23 cellular contexts compared by ENCODE assay signal in genomic region chr2:23595021-23595420, GRCh38.
DNase-seq lines count a peak whose midpoint lies in the region; ATAC-seq and TF ChIP-seq lines count a peak whose summit lies in the region.
"Had no signal": no experiment of that assay in that cellular context is flagged by ENCODE, and none has a peak within 500 bp of the region (broad histone marks: within the 10 kb centered on the region; RNA-seq: fewer than 3 reads in every experiment).

No MANE protein-coding gene starts in this region.

- TF ChIP-seq EP300 in esophagus muscularis mucosa (IDR thresholded peaks at IDR 0.05) = no peak
- TF ChIP-seq EP300 in tibial nerve (IDR thresholded peaks at IDR 0.05) = no peak

- H3K27me3 Mint-ChIP-seq in immature natural killer cell (ENCODE audit: low read depth in 3 of 3) = peaks cover 0 to 5% (median 0%) of the 10 kb centered on the region in 3 donors
- no peaks in the 10 kb centered on the region for H3K27me3 Mint-ChIP-seq in activated naive CD8-positive, alpha-beta T cell treated with anti-CD3 and anti-CD28 coated beads for 36 hours
- H3K27me3 Mint-ChIP-seq: type B pancreatic cell had no signal

- no peak overlapping the region for H3K4me2 ChIP-seq in neuronal stem cell (ENCODE audit: insufficient read depth, low read length, poor library complexity, severe bottlenecking)

- no peak for TF ChIP-seq POLR2A in heart left ventricle (IDR thresholded peaks at IDR 0.05)
- no peak for TF ChIP-seq POLR2A in esophagus muscularis mucosa (IDR thresholded peaks at IDR 0.05; ENCODE audit: low read depth)
- TF ChIP-seq POLR2A in tibial nerve (IDR thresholded peaks at IDR 0.05) = no peak

- H3K36me3 ChIP-seq in heart left ventricle = no peaks in the 10 kb centered on the region
- no peaks in the 10 kb centered on the region for H3K36me3 ChIP-seq in esophagus muscularis mucosa
- H3K36me3 ChIP-seq in neuronal stem cell (replicated peaks in 1 of 2; ENCODE audit: control insufficient read depth in 2 of 2, insufficient read depth in 2 of 2, low read length in 2 of 2) = no peaks in the 10 kb centered on the region
- H3K36me3 ChIP-seq in tibial nerve = no peaks in the 10 kb centered on the region
- H3K36me3 ChIP-seq: cardiac muscle cell had no signal

- no peak overlapping the region for H3K9ac ChIP-seq in neuronal stem cell (ENCODE audit: low read depth, low read length, poor library complexity)
- H3K9ac ChIP-seq: parathyroid adenoma had no signal

- H2AK5ac ChIP-seq in neuronal stem cell (ENCODE audit: low read depth, low read length) = peak overlapping the region; percentile 79

- H3K4ac ChIP-seq in neuronal stem cell (ENCODE audit: low read length) = peak overlapping the region; percentile 70

- intact Hi-C loops in heart left ventricle (cut with DNase I) (no loop called here), Right ventricle myocardium inferior (cut with DNase I) (no loop called here), esophagus muscularis mucosa (cut with DNase I) (loop anchor here (5.0 kb wide), 1 partner anchor 168 kb away; no protein-coding TSS in a partner anchor)

- H3K14ac ChIP-seq in neuronal stem cell (ENCODE audit: low read length) = peak overlapping the region; percentile 3

- H3K4me1 ChIP-seq in heart left ventricle (peaks cover 0 to 54% (median 19%) of the 10 kb centered on the region in 12 donors), esophagus muscularis mucosa (peaks cover 44 to 97% (median 95%) of the 10 kb centered on the region in 4 donors), neuronal stem cell (ENCODE audit: control insufficient read depth in 2 of 2, insufficient read depth in 1 of 2, low read depth in 1 of 2, low read length in 2 of 2) (peaks cover 20 to 33% of the 10 kb centered on the region in 2 donors), tibial nerve (peaks cover 0 to 93% (median 42%) of the 10 kb centered on the region in 4 donors)

- TF ChIP-seq CTCF in heart left ventricle (IDR thresholded peaks at IDR 0.05) (no peak), esophagus muscularis mucosa (IDR thresholded peaks at IDR 0.05) (no peak), tibial nerve (IDR thresholded peaks at IDR 0.05) (no peak)

- H3K36me3 Mint-ChIP-seq in immature natural killer cell = no peaks in the 10 kb centered on the region
- no peaks in the 10 kb centered on the region for H3K36me3 Mint-ChIP-seq in activated naive CD8-positive, alpha-beta T cell treated with anti-CD3 and anti-CD28 coated beads for 36 hours
- H3K36me3 Mint-ChIP-seq: naive B cell had no signal

- H3K79me1 ChIP-seq in neuronal stem cell (ENCODE audit: low read depth, low read length) = no peaks in the 10 kb centered on the region

- no peaks in the 10 kb centered on the region for H3K9me3 Mint-ChIP-seq in immature natural killer cell
- no peaks in the 10 kb centered on the region for H3K9me3 Mint-ChIP-seq in activated naive CD8-positive, alpha-beta T cell treated with anti-CD3 and anti-CD28 coated beads for 36 hours
- H3K9me3 Mint-ChIP-seq: activated T-cell treated with anti-CD3 and anti-CD28 coated beads, Interleukin-2, amount 50 U/mL, for 4 hours; naive B cell; type B pancreatic cell had no signal

- no peak overlapping the region for H2BK15ac ChIP-seq in neuronal stem cell (ENCODE audit: low read length)

- H3K27ac ChIP-seq in heart left ventricle (peak overlapping the region in 9 of 12 donors; percentile 14 to 88 (median 69)), esophagus muscularis mucosa (replicated peaks in 1 of 4) (peak overlapping the region; percentile 87 to 99 (median 91)), neuronal stem cell (replicated peaks; ENCODE audit: low read length) (no peak overlapping the region), tibial nerve (peak overlapping the region in 3 of 4 donors; percentile 66 to 85 (median 84))
- H3K27ac ChIP-seq: cardiac muscle cell had no signal

- H3K18ac ChIP-seq in neuronal stem cell (ENCODE audit: low read length) = peak overlapping the region; percentile 84

- no peak overlapping the region for H4K8ac ChIP-seq in neuronal stem cell (ENCODE audit: low read depth, low read length)

- no peaks in the 10 kb centered on the region for H3K27me3 ChIP-seq in heart left ventricle
- H3K27me3 ChIP-seq in esophagus muscularis mucosa = no peaks in the 10 kb centered on the region
- no peaks in the 10 kb centered on the region for H3K27me3 ChIP-seq in neuronal stem cell (ENCODE audit: control insufficient read depth in 3 of 3, insufficient read depth in 3 of 3, low read depth in 1 of 3, low read length in 3 of 3)
- H3K27me3 ChIP-seq in tibial nerve = no peaks in the 10 kb centered on the region
- H3K27me3 ChIP-seq: cardiac muscle cell had no signal

- H3K4me3 Mint-ChIP-seq in immature natural killer cell = no peak overlapping the region
- no peak overlapping the region for H3K4me3 Mint-ChIP-seq in activated naive CD8-positive, alpha-beta T cell treated with anti-CD3 and anti-CD28 coated beads for 36 hours
- H3K4me3 Mint-ChIP-seq: activated T-cell treated with anti-CD3 and anti-CD28 coated beads, Interleukin-2, amount 50 U/mL, for 4 hours; naive B cell had no signal

- ATAC-seq in heart left ventricle (peak in 1 of 4 donors; percentile 56), Right ventricle myocardium inferior (no peak), GM21381 (IDR thresholded peaks at IDR 0.05; ENCODE audit: unreplicated experiment) (no peak)
- ATAC-seq: activated T-cell treated with anti-CD3 and anti-CD28 coated beads, Interleukin-2, amount 50 U/mL, for 4 hours had no signal

- no peak overlapping the region for H4K91ac ChIP-seq in neuronal stem cell (ENCODE audit: low read depth, low read length, poor library complexity)

- H3K4me1 Mint-ChIP-seq in immature natural killer cell = no peaks in the 10 kb centered on the region
- H3K4me1 Mint-ChIP-seq in activated naive CD8-positive, alpha-beta T cell treated with anti-CD3 and anti-CD28 coated beads for 36 hours = no peaks in the 10 kb centered on the region
- H3K4me1 Mint-ChIP-seq: naive B cell had no signal

- 66 to 77% (median 74%) methylated on average over 7 of the region's 7 CpGs for WGBS in heart left ventricle, 4 donors
- WGBS in esophagus muscularis mucosa = 82% methylated on average over 7 of the region's 7 CpGs
- no CpG with 5 or more reads among the region's 7 CpGs for WGBS in neuronal stem cell (ENCODE audit: extremely low coverage in 2 of 2, insufficient read length in 2 of 2, insufficient replicate concordance in 1 of 2), 2 donors
- WGBS in tibial nerve, 2 donors = 61 to 72% methylated on average over 7 of the region's 7 CpGs

- DNase-seq in heart left ventricle (peak in 1 of 5 donors; percentile 8), Right ventricle myocardium inferior (ENCODE audit: missing footprints) (no peak), esophagus muscularis mucosa (ENCODE audit: extremely low spot score) (no peak), neuronal stem cell (ENCODE audit: low spot score) (no peak), tibial nerve (ENCODE audit: low spot score in 2 of 2) (no peak), immature natural killer cell (no peak)
- no peak for DNase-seq in activated naive CD8-positive, alpha-beta T cell treated with anti-CD3 and anti-CD28 coated beads for 36 hours
- DNase-seq: activated CD4-positive, alpha-beta T cell treated with anti-CD3 and anti-CD28 coated beads for 1 hour; activated naive CD4-positive, alpha-beta T cell treated with Interleukin-2 at 50 U/mL for 16 hours; activated T-cell treated with anti-CD3 and anti-CD28 coated beads, Interleukin-2, amount 50 U/mL, for 4 hours; foreskin fibroblast; GF-D8; naive B cell; NCI-H2171 treated with DMSO at 0.1 percent for 48 hours; NCI-H69; SHP77 treated with DMSO at 0.1 percent for 48 hours; stimulated activated CD4-positive, alpha-beta T cell treated with anti-CD3 and anti-CD28 coated beads, Interleukin-4, amount 100 ng/mL, for 24 hours; stimulated activated naive CD4-positive, alpha-beta T cell treated with Interleukin-2 at 50 U/mL for 16 hours; T-helper 1 cell had no signal

- no peak overlapping the region for H2AFZ ChIP-seq in neuronal stem cell (ENCODE audit: low read length)

- H2BK5ac ChIP-seq in neuronal stem cell (ENCODE audit: low read length) = peak overlapping the region; percentile 85

- H3K23ac ChIP-seq in neuronal stem cell (ENCODE audit: low read depth, low read length, poor library complexity) = no peak overlapping the region

- no peak overlapping the region for H3K27ac Mint-ChIP-seq in immature natural killer cell
- H3K27ac Mint-ChIP-seq in activated naive CD8-positive, alpha-beta T cell treated with anti-CD3 and anti-CD28 coated beads for 36 hours = no peak overlapping the region
- H3K27ac Mint-ChIP-seq: naive B cell had no signal

- no peaks in the 10 kb centered on the region for H3K9me3 ChIP-seq in heart left ventricle
- no peaks in the 10 kb centered on the region for H3K9me3 ChIP-seq in esophagus muscularis mucosa
- no peaks in the 10 kb centered on the region for H3K9me3 ChIP-seq in neuronal stem cell (replicated peaks in 1 of 2; ENCODE audit: control insufficient read depth in 2 of 2, insufficient read depth in 1 of 2, low read depth in 1 of 2, low read length in 2 of 2)
- no peaks in the 10 kb centered on the region for H3K9me3 ChIP-seq in tibial nerve

- peak overlapping the region; percentile 85 for H2BK120ac ChIP-seq in neuronal stem cell (ENCODE audit: low read depth, low read length)

- H3K4me3 ChIP-seq in heart left ventricle = no peak overlapping the region
- H3K4me3 ChIP-seq in esophagus muscularis mucosa = no peak overlapping the region
- H3K4me3 ChIP-seq in neuronal stem cell (ENCODE audit: low read length in 2 of 2) = no peak overlapping the region
- no peak overlapping the region for H3K4me3 ChIP-seq in tibial nerve
- H3K4me3 ChIP-seq: cardiac muscle cell had no signal

- peak overlapping the region; percentile 84 for H2BK12ac ChIP-seq in neuronal stem cell (ENCODE audit: low read length)
